16 cellular contexts compared by ENCODE assay signal in genomic region chr3:126021224-126021623, GRCh38. TPM values are rescaled to one million over a fixed set of nuclear protein-coding genes. Genes with fewer than 3 reads are reported as not detected.
"Had no signal": no experiment of that assay in that cellular context is flagged by ENCODE, and none has a peak within 500 bp of the region (broad histone marks: within the 10 kb centered on the region; RNA-seq: fewer than 3 reads in every experiment).

No MANE protein-coding gene starts in this region.

- H3K27me3 Mint-ChIP-seq: activated naive CD8-positive, alpha-beta T cell treated with anti-CD3 and anti-CD28 coated beads, Interleukin-2, amount 50 U/mL, for 24 hours had no signal

- H3K4me1 ChIP-seq: upper lobe of left lung had no signal

- H3K4me1 Mint-ChIP-seq: activated naive CD8-positive, alpha-beta T cell treated with anti-CD3 and anti-CD28 coated beads, Interleukin-2, amount 50 U/mL, for 24 hours had no signal

- H3K36me3 ChIP-seq: neutrophil had no signal

- ATAC-seq: activated CD4-positive, CD25-positive, alpha-beta regulatory T cell treated with anti-CD3 and anti-CD28 coated beads, Interleukin-2, amount 50 U/mL, for 24 hours; activated naive CD8-positive, alpha-beta T cell treated with anti-CD3 and anti-CD28 coated beads, Interleukin-2, amount 50 U/mL, for 24 hours; activated T-cell treated with anti-CD3 and anti-CD28 coated beads, Interleukin-2, amount 50 U/mL, for 72 hours had no signal

- H3K27ac ChIP-seq: coronary artery, neutrophil, upper lobe of left lung had no signal

- H3K4me3 ChIP-seq: coronary artery, upper lobe of left lung had no signal

- H3K9me3 ChIP-seq: neutrophil, upper lobe of left lung had no signal

- H3K27ac Mint-ChIP-seq: activated naive CD8-positive, alpha-beta T cell treated with anti-CD3 and anti-CD28 coated beads, Interleukin-2, amount 50 U/mL, for 24 hours; activated T-cell treated with anti-CD3 and anti-CD28 coated beads, Interleukin-2, amount 50 U/mL, for 72 hours had no signal

- H3K27me3 ChIP-seq: neutrophil, upper lobe of left lung had no signal

- DNase-seq: activated CD4-positive, alpha-beta T cell treated with anti-CD3 and anti-CD28 coated beads, Interleukin-2, amount 50 U/mL, for 48 hours; activated naive CD8-positive, alpha-beta T cell treated with anti-CD3 and anti-CD28 coated beads, Interleukin-2, amount 50 U/mL, for 24 hours; activated T-cell treated with anti-CD3 and anti-CD28 coated beads, Interleukin-2, amount 50 U/mL, for 72 hours; central memory CD4-positive, alpha-beta T cell; effector CD4-positive, alpha-beta T cell; posterior cingulate gyrus; SIG-M5; stimulated activated naive CD4-positive, alpha-beta T cell; substantia nigra; upper lobe of left lung had no signal

- H3K4me3 Mint-ChIP-seq: activated naive CD8-positive, alpha-beta T cell treated with anti-CD3 and anti-CD28 coated beads, Interleukin-2, amount 50 U/mL, for 24 hours; activated T-cell treated with anti-CD3 and anti-CD28 coated beads, Interleukin-2, amount 50 U/mL, for 72 hours had no signal

- H3K9me3 Mint-ChIP-seq: activated naive CD8-positive, alpha-beta T cell treated with anti-CD3 and anti-CD28 coated beads, Interleukin-2, amount 50 U/mL, for 24 hours; activated T-cell treated with anti-CD3 and anti-CD28 coated beads, Interleukin-2, amount 50 U/mL, for 72 hours had no signal

RNA-seq across cellular contexts. Expression of gene ROPN1B, which starts 52.2 kb away (rescaled TPM):
- total RNA-seq: activated T-cell treated with anti-CD3 and anti-CD28 coated beads, Interleukin-2, amount 50 U/mL, for 72 hours; endothelial cell of umbilical vein; myocyte; T-helper 2 cell treated with Interferon-gamma antibody and Interleukin-4, amounts not matched to agents 100 ng/mL and 5 ng/mL, for 36 hours had no signal
- polyA plus RNA-seq: endothelial cell of umbilical vein had no signal
